In genomic region chr2:84875619-84876018, GRCh38 we compare ENCODE assay signal across 2 cellular contexts.
TF ChIP-seq lines count a peak whose summit lies in the region.

No MANE protein-coding gene starts in this region.

TF ChIP-seq in WTC11, 78 proteins besides CTCF, POLR2A, EP300 and RAD21:
- peak; percentile 42; the same call in 1 of the 2 replicates for TF ChIP-seq ZNF121 (CRISPR knock-in tag; IDR thresholded peaks at IDR 0.05)

TF ChIP-seq in HepG2, 621 proteins besides CTCF, POLR2A, EP300 and RAD21:
- TF ChIP-seq ZNF121 (CRISPR knock-in tag; IDR thresholded peaks at IDR 0.05): 0 out of 2 replicates have a peak, but pooled peaks have one; percentile 25
